ENCODE assay signal across 17 cellular contexts in genomic region chr5:22560115-22560514, GRCh38.
DNase-seq lines count a peak whose midpoint lies in the region; ATAC-seq, FAIRE-seq and TF ChIP-seq lines count a peak whose summit lies in the region.
"Had no signal": no experiment of that assay in that cellular context is flagged by ENCODE, and none has a peak within 500 bp of the region (broad histone marks: within the 10 kb centered on the region; RNA-seq: fewer than 3 reads in every experiment).

No MANE protein-coding gene starts in this region.

- H3K4me2 ChIP-seq in astrocyte (ENCODE audit: low read length): no peak overlapping the region

- no peaks in the 10 kb centered on the region for H3K9me3 Mint-ChIP-seq in astrocyte (ENCODE audit: unreplicated experiment)
- H3K9me3 Mint-ChIP-seq: nephron had no signal

- H3K27me3 Mint-ChIP-seq in astrocyte (ENCODE audit: low read depth, unreplicated experiment): no peaks in the 10 kb centered on the region
- H3K27me3 Mint-ChIP-seq: activated naive CD8-positive, alpha-beta T cell treated with anti-CD3 and anti-CD28 coated beads, Interleukin-2, amount 50 U/mL, for 24 hours; stimulated activated naive CD8-positive, alpha-beta T cell treated with anti-CD3 and anti-CD28 coated beads, Interleukin-15, amount 100 ng/mL, for 72 hours had no signal

- FAIRE-seq in astrocyte (lab: Jason Lieb, UNC): no peak

- no peak overlapping the region for H3K9ac ChIP-seq in astrocyte (ENCODE audit: low read length)

- no peak for TF ChIP-seq EP300 in ovary (IDR thresholded peaks at IDR 0.05)
- TF ChIP-seq EP300 in tibial nerve (IDR thresholded peaks at IDR 0.05): no peak

- no peaks in the 10 kb centered on the region for H3K36me3 Mint-ChIP-seq in astrocyte (ENCODE audit: low read depth, unreplicated experiment)

- H4K20me1 ChIP-seq in astrocyte (ENCODE audit: insufficient read depth, low read length): no peaks in the 10 kb centered on the region

- no peak overlapping the region for H3K4me3 Mint-ChIP-seq in astrocyte (ENCODE audit: unreplicated experiment)
- H3K4me3 Mint-ChIP-seq: activated naive CD8-positive, alpha-beta T cell treated with anti-CD3 and anti-CD28 coated beads, Interleukin-2, amount 50 U/mL, for 24 hours; nephron; stimulated activated naive CD8-positive, alpha-beta T cell treated with anti-CD3 and anti-CD28 coated beads, Interleukin-15, amount 100 ng/mL, for 72 hours had no signal

- H3K4me1 ChIP-seq in astrocyte (ENCODE audit: insufficient read depth, low read length): no peaks in the 10 kb centered on the region
- H3K4me1 ChIP-seq in ovary (ENCODE audit: insufficient read depth): no peaks in the 10 kb centered on the region
- no peaks in the 10 kb centered on the region for H3K4me1 ChIP-seq in tibial nerve
- H3K4me1 ChIP-seq: left ventricle myocardium inferior had no signal

- H3K36me3 ChIP-seq in astrocyte (ENCODE audit: insufficient read depth, low read length): no peaks in the 10 kb centered on the region
- no peaks in the 10 kb centered on the region for H3K36me3 ChIP-seq in ovary
- no peaks in the 10 kb centered on the region for H3K36me3 ChIP-seq in tibial nerve
- H3K36me3 ChIP-seq: left ventricle myocardium inferior had no signal

- H3K9me3 ChIP-seq in astrocyte (ENCODE audit: insufficient read depth, low read depth, low read length): no peaks in the 10 kb centered on the region
- H3K9me3 ChIP-seq in ovary: no peaks in the 10 kb centered on the region
- H3K9me3 ChIP-seq in tibial nerve: no peaks in the 10 kb centered on the region
- H3K9me3 ChIP-seq: left ventricle myocardium inferior had no signal

- no peak overlapping the region for H2AFZ ChIP-seq in astrocyte (ENCODE audit: low read depth, low read length)

- no peak for ATAC-seq in GM21526 (IDR thresholded peaks at IDR 0.05; ENCODE audit: low FRiP score, unreplicated experiment)
- ATAC-seq: activated naive CD8-positive, alpha-beta T cell treated with anti-CD3 and anti-CD28 coated beads, Interleukin-2, amount 50 U/mL, for 24 hours; sciatic nerve; stimulated activated naive CD8-positive, alpha-beta T cell treated with anti-CD3 and anti-CD28 coated beads, Interleukin-15, amount 100 ng/mL, for 72 hours had no signal

- TF ChIP-seq CTCF in AG09319 (IDR thresholded peaks at IDR 0.05; ENCODE audit: low read depth, low read length): no peak
- no peak for TF ChIP-seq CTCF in astrocyte (IDR thresholded peaks at IDR 0.05; ENCODE audit: insufficient read depth, low read depth, low read length)
- TF ChIP-seq CTCF in ovary (IDR thresholded peaks at IDR 0.05): no peak
- no peak for TF ChIP-seq CTCF in tibial nerve (IDR thresholded peaks at IDR 0.05)

- WGBS in ovary, 3 donors: 40 to 50% (median 40%) methylated on average over 3 of the region's 3 CpGs
- WGBS in tibial nerve, 2 donors: 87 to 88% methylated on average over 3 of the region's 3 CpGs

- peak; percentile 39 for DNase-seq in AG09319 (ENCODE audit: extremely low read depth, low read depth)
- peak; percentile 15 for DNase-seq in M059J (ENCODE audit: low read depth)
- DNase-seq in astrocyte (ENCODE audit: low read depth): peak; percentile 78
- peak; percentile 1 for DNase-seq in foreskin melanocyte
- DNase-seq in ovary: no peak
- no peak for DNase-seq in tibial nerve (ENCODE audit: low spot score in 2 of 2)
- DNase-seq in activated T-cell treated with anti-CD3 and anti-CD28 coated beads for 4 hours: no peak
- DNase-seq: activated CD4-positive, alpha-beta T cell treated with anti-CD3 and anti-CD28 coated beads for 1 hour; activated naive CD8-positive, alpha-beta T cell treated with anti-CD3 and anti-CD28 coated beads, Interleukin-2, amount 50 U/mL, for 24 hours; activated T-cell treated with anti-CD3 and anti-CD28 coated beads, Interleukin-2, amount 50 U/mL, for 1 hour; KBM-7; left ventricle myocardium inferior; stimulated activated naive CD8-positive, alpha-beta T cell treated with anti-CD3 and anti-CD28 coated beads, Interleukin-15, amount 100 ng/mL, for 72 hours had no signal

- intact Hi-C loops in ovary (cut with DNase I): no loop called here

- H3K4me3 ChIP-seq in astrocyte (ENCODE audit: insufficient read depth, low read depth, low read length) (no peak overlapping the region), ovary (no peak overlapping the region), tibial nerve (no peak overlapping the region)
- H3K4me3 ChIP-seq: left ventricle myocardium inferior had no signal

- TF ChIP-seq POLR2A in ovary (IDR thresholded peaks at IDR 0.05) (no peak), tibial nerve (IDR thresholded peaks at IDR 0.05) (no peak)

- H3K27ac Mint-ChIP-seq in astrocyte (ENCODE audit: unreplicated experiment): peak overlapping the region; percentile 89
- H3K27ac Mint-ChIP-seq: activated naive CD8-positive, alpha-beta T cell treated with anti-CD3 and anti-CD28 coated beads, Interleukin-2, amount 50 U/mL, for 24 hours; nephron; stimulated activated naive CD8-positive, alpha-beta T cell treated with anti-CD3 and anti-CD28 coated beads, Interleukin-15, amount 100 ng/mL, for 72 hours had no signal

- H3K4me1 Mint-ChIP-seq in astrocyte (ENCODE audit: low read depth, unreplicated experiment): no peaks in the 10 kb centered on the region
- H3K4me1 Mint-ChIP-seq: activated naive CD8-positive, alpha-beta T cell treated with anti-CD3 and anti-CD28 coated beads, Interleukin-2, amount 50 U/mL, for 24 hours; nephron; stimulated activated naive CD8-positive, alpha-beta T cell treated with anti-CD3 and anti-CD28 coated beads, Interleukin-15, amount 100 ng/mL, for 72 hours had no signal

- no peaks in the 10 kb centered on the region for H3K27me3 ChIP-seq in astrocyte (ENCODE audit: insufficient read depth, low read length)
- H3K27me3 ChIP-seq in ovary: no peaks in the 10 kb centered on the region
- no peaks in the 10 kb centered on the region for H3K27me3 ChIP-seq in tibial nerve

- H3K27ac ChIP-seq in astrocyte (ENCODE audit: low read depth, low read length) (no peak overlapping the region), ovary (no peak overlapping the region), tibial nerve (no peak overlapping the region)
- H3K27ac ChIP-seq: C4-2B, left ventricle myocardium inferior had no signal

- no peaks in the 10 kb centered on the region for H3K79me2 ChIP-seq in astrocyte (ENCODE audit: insufficient read depth, low read length)

Comparison
In these comparisons a context has a peak if more than half of its experiments do, and no peak if none do; other contexts are left out.
1. DNase-seq: peak in AG09319 (single experiment), M059J (single experiment), astrocyte (single experiment) and foreskin melanocyte (single experiment); none in ovary (0 of 5), tibial nerve (0 of 2) and activated T-cell treated with anti-CD3 and anti-CD28 coated beads for 4 hours (single experiment).